Comparison of ENCODE assay signal across 1 cellular context in the genomic region with DNA sequence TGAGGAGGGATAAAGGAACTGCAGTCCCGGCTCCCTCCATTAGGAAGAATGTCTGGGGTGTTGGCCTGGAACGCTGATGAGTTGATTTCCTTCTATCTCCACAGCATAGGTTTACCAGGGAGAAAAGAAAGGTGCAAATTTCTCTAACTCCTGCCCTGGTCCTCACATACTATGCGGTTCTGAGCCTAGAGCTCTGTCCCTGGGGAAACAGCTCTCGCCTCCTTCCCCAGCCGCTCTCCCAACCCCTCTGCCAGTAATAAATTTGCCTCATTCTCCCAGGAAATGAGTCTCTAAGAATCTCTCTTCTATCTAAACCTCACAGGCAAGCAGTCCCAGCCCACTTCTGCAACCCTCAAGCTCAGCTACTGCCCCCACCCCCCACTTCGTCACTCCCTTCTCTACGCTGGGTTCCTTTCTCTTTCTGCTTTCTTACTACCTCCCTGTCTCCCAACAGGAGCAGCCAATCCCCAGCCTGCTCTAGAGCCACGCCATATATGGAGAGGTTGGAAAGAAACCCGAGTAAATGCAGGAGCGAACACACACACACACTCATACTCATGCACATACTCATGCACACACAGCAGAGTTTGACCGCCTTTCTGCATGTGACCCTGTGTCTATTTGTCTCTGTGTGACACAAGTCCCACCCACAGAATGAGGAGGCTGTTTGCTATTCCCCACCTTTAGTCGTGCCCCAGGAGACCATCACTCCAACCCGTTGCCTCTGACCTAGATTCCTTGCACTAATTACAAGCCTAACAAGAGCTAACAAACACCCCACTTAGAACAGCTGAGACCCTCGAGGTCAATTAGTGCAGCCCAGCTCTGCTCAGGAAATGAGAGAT.
TF ChIP-seq lines count a peak whose summit lies in the region.

No MANE protein-coding gene starts in this region.

TF ChIP-seq in HepG2, 621 proteins besides CTCF, POLR2A, EP300 and RAD21 (continued from another document and continues in another):
- TF ChIP-seq, protein P1, sequence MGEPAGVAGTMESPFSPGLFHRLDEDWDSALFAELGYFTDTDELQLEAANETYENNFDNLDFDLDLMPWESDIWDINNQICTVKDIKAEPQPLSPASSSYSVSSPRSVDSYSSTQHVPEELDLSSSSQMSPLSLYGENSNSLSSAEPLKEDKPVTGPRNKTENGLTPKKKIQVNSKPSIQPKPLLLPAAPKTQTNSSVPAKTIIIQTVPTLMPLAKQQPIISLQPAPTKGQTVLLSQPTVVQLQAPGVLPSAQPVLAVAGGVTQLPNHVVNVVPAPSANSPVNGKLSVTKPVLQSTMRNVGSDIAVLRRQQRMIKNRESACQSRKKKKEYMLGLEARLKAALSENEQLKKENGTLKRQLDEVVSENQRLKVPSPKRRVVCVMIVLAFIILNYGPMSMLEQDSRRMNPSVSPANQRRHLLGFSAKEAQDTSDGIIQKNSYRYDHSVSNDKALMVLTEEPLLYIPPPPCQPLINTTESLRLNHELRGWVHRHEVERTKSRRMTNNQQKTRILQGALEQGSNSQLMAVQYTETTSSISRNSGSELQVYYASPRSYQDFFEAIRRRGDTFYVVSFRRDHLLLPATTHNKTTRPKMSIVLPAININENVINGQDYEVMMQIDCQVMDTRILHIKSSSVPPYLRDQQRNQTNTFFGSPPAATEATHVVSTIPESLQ (CRISPR knock-in tag; conservative IDR thresholded peaks at IDR 0.05) = no peak
- TF ChIP-seq FOSL2 (CRISPR knock-in tag; IDR thresholded peaks at IDR 0.05) (peak; percentile 31; the same call in 1 of the 2 replicates), ZNF790 (CRISPR knock-in tag; IDR thresholded peaks at IDR 0.05; ENCODE audit: borderline replicate concordance) (no peak), NFE2L2 (IDR thresholded peaks at IDR 0.05; ENCODE audit: low read length) (no peak), RFX5 (IDR thresholded peaks at IDR 0.05; ENCODE audit: low read depth, low read length) (no peak), FOXM1 (CRISPR knock-in tag; IDR thresholded peaks at IDR 0.05) (no peak), ZNF563 (CRISPR knock-in tag; IDR thresholded peaks at IDR 0.05) (no peak), ZC3H4 (CRISPR knock-in tag; IDR thresholded peaks at IDR 0.05; ENCODE audit: borderline replicate concordance) (no peak), SRSF9 (IDR thresholded peaks at IDR 0.05; ENCODE audit: borderline replicate concordance, insufficient read depth, low read depth, low read length, poor library complexity, severe bottlenecking) (no peak), ZNF652 (CRISPR knock-in tag; IDR thresholded peaks at IDR 0.05; ENCODE audit: borderline replicate concordance, low read depth) (no peak), ZNF672 (CRISPR knock-in tag; IDR thresholded peaks at IDR 0.05) (no peak), ZXDC (CRISPR knock-in tag; IDR thresholded peaks at IDR 0.05) (no peak), LCORL (IDR thresholded peaks at IDR 0.05) (no peak), LCORL (CRISPR knock-in tag; IDR thresholded peaks at IDR 0.05) (no peak), STAG1 (CRISPR knock-in tag; IDR thresholded peaks at IDR 0.05) (no peak), HNF4A (CRISPR knock-in tag; IDR thresholded peaks at IDR 0.05) (no peak), GPBP1L1 (CRISPR knock-in tag; IDR thresholded peaks at IDR 0.05) (no peak), XBP1 (CRISPR knock-in tag; IDR thresholded peaks at IDR 0.05) (no peak), ZBTB20 (CRISPR knock-in tag; IDR thresholded peaks at IDR 0.05; ENCODE audit: borderline replicate concordance, low read depth) (no peak), TRIM22 (IDR thresholded peaks at IDR 0.05) (no peak), MAZ (IDR thresholded peaks at IDR 0.05; ENCODE audit: borderline replicate concordance, low read depth, low read length) (no peak; the same call in 1 of the 2 replicates), MAZ (CRISPR knock-in tag; IDR thresholded peaks at IDR 0.05; ENCODE audit: low read depth) (no peak), ZNF639 (CRISPR knock-in tag; conservative IDR thresholded peaks at IDR 0.05) (no peak), KLF16 (CRISPR knock-in tag; IDR thresholded peaks at IDR 0.05) (no peak), FOXK2 (IDR thresholded peaks at IDR 0.05) (0 out of 2 replicates have a peak, but pooled peaks have one; percentile 22), ZNF547 (CRISPR knock-in tag; IDR thresholded peaks at IDR 0.05) (no peak), FOSL1 (CRISPR knock-in tag; IDR thresholded peaks at IDR 0.05; ENCODE audit: borderline replicate concordance) (no peak), NFYB (CRISPR knock-in tag; IDR thresholded peaks at IDR 0.05) (no peak)
- TF ChIP-seq, protein P2, sequence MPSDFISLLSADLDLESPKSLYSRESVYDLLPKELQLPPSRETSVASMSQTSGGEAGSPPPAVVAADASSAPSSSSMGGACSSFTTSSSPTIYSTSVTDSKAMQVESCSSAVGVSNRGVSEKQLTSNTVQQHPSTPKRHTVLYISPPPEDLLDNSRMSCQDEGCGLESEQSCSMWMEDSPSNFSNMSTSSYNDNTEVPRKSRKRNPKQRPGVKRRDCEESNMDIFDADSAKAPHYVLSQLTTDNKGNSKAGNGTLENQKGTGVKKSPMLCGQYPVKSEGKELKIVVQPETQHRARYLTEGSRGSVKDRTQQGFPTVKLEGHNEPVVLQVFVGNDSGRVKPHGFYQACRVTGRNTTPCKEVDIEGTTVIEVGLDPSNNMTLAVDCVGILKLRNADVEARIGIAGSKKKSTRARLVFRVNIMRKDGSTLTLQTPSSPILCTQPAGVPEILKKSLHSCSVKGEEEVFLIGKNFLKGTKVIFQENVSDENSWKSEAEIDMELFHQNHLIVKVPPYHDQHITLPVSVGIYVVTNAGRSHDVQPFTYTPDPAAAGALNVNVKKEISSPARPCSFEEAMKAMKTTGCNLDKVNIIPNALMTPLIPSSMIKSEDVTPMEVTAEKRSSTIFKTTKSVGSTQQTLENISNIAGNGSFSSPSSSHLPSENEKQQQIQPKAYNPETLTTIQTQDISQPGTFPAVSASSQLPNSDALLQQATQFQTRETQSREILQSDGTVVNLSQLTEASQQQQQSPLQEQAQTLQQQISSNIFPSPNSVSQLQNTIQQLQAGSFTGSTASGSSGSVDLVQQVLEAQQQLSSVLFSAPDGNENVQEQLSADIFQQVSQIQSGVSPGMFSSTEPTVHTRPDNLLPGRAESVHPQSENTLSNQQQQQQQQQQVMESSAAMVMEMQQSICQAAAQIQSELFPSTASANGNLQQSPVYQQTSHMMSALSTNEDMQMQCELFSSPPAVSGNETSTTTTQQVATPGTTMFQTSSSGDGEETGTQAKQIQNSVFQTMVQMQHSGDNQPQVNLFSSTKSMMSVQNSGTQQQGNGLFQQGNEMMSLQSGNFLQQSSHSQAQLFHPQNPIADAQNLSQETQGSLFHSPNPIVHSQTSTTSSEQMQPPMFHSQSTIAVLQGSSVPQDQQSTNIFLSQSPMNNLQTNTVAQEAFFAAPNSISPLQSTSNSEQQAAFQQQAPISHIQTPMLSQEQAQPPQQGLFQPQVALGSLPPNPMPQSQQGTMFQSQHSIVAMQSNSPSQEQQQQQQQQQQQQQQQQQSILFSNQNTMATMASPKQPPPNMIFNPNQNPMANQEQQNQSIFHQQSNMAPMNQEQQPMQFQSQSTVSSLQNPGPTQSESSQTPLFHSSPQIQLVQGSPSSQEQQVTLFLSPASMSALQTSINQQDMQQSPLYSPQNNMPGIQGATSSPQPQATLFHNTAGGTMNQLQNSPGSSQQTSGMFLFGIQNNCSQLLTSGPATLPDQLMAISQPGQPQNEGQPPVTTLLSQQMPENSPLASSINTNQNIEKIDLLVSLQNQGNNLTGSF (CRISPR knock-in tag; IDR thresholded peaks at IDR 0.05) = no peak
- TF ChIP-seq, protein P3, sequence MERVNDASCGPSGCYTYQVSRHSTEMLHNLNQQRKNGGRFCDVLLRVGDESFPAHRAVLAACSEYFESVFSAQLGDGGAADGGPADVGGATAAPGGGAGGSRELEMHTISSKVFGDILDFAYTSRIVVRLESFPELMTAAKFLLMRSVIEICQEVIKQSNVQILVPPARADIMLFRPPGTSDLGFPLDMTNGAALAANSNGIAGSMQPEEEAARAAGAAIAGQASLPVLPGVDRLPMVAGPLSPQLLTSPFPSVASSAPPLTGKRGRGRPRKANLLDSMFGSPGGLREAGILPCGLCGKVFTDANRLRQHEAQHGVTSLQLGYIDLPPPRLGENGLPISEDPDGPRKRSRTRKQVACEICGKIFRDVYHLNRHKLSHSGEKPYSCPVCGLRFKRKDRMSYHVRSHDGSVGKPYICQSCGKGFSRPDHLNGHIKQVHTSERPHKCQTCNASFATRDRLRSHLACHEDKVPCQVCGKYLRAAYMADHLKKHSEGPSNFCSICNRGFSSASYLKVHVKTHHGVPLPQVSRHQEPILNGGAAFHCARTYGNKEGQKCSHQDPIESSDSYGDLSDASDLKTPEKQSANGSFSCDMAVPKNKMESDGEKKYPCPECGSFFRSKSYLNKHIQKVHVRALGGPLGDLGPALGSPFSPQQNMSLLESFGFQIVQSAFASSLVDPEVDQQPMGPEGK (CRISPR knock-in tag; IDR thresholded peaks at IDR 0.05) = peak; percentile 51
- TF ChIP-seq, protein P4, sequence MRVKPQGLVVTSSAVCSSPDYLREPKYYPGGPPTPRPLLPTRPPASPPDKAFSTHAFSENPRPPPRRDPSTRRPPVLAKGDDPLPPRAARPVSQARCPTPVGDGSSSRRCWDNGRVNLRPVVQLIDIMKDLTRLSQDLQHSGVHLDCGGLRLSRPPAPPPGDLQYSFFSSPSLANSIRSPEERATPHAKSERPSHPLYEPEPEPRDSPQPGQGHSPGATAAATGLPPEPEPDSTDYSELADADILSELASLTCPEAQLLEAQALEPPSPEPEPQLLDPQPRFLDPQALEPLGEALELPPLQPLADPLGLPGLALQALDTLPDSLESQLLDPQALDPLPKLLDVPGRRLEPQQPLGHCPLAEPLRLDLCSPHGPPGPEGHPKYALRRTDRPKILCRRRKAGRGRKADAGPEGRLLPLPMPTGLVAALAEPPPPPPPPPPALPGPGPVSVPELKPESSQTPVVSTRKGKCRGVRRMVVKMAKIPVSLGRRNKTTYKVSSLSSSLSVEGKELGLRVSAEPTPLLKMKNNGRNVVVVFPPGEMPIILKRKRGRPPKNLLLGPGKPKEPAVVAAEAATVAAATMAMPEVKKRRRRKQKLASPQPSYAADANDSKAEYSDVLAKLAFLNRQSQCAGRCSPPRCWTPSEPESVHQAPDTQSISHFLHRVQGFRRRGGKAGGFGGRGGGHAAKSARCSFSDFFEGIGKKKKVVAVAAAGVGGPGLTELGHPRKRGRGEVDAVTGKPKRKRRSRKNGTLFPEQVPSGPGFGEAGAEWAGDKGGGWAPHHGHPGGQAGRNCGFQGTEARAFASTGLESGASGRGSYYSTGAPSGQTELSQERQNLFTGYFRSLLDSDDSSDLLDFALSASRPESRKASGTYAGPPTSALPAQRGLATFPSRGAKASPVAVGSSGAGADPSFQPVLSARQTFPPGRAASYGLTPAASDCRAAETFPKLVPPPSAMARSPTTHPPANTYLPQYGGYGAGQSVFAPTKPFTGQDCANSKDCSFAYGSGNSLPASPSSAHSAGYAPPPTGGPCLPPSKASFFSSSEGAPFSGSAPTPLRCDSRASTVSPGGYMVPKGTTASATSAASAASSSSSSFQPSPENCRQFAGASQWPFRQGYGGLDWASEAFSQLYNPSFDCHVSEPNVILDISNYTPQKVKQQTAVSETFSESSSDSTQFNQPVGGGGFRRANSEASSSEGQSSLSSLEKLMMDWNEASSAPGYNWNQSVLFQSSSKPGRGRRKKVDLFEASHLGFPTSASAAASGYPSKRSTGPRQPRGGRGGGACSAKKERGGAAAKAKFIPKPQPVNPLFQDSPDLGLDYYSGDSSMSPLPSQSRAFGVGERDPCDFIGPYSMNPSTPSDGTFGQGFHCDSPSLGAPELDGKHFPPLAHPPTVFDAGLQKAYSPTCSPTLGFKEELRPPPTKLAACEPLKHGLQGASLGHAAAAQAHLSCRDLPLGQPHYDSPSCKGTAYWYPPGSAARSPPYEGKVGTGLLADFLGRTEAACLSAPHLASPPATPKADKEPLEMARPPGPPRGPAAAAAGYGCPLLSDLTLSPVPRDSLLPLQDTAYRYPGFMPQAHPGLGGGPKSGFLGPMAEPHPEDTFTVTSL (CRISPR knock-in tag; IDR thresholded peaks at IDR 0.05; ENCODE audit: borderline replicate concordance) = no peak
